13 cellular contexts compared by ENCODE assay signal in the genomic region with DNA sequence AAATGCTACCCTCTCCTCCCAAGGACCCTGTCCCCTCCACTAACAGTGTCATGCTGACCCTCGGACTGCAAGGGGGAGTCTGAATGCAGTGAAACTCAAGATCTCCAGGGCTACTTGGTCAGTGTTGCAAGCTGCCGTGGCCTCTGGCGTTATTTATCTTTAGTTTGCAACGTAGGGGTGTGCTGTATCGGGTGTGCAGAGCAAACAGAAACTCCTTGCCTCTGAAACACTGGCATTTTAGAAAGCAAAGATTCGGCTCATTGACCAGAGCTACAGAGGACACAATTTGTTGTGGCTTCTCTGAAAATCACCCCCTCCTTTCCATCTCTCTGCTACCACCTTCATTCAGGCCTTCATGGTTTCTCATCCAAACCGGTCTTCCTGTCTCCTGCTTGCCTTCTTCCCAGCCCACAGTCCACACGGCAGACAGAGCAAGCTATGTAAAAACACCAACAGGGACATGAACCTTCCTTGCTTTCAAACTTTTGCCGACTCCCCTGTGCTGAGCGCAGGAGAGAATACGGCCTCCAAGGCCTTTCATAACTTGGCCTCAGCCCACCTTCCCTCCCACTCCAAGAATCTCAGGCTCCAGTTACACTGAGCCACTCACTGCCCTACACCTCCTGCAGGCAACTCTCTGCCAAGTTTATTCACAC. TPM values are rescaled to one million over a fixed set of nuclear protein-coding genes. Genes with fewer than 3 reads are reported as not detected.
DNase-seq lines count a peak whose midpoint lies in the region; ATAC-seq and TF ChIP-seq lines count a peak whose summit lies in the region.
"Had no signal": no experiment of that assay in that cellular context is flagged by ENCODE, and none has a peak within 500 bp of the region (broad histone marks: within the 10 kb centered on the region; RNA-seq: fewer than 3 reads in every experiment).

No MANE protein-coding gene starts in this region.

- peaks cover 14% of the 10 kb centered on the region for H3K36me3 ChIP-seq in endodermal cell (ENCODE audit: control insufficient read depth, insufficient read depth, low read length)
- peaks cover 25% of the 10 kb centered on the region for H3K36me3 ChIP-seq in mesodermal cell (ENCODE audit: control insufficient read depth, insufficient read depth, low read length)
- no peaks in the 10 kb centered on the region for H3K36me3 ChIP-seq in thymus (ENCODE audit: control insufficient read depth, insufficient read depth)
- H3K36me3 ChIP-seq: HAP-1 had no signal

- H3K4me3 Mint-ChIP-seq in endodermal cell, result no peak overlapping the region
- H3K4me3 Mint-ChIP-seq in activated naive CD8-positive, alpha-beta T cell treated with anti-CD3 and anti-CD28 coated beads for 36 hours, result no peak overlapping the region
- H3K4me3 Mint-ChIP-seq: immature natural killer cell had no signal

- H3K36me3 Mint-ChIP-seq in endodermal cell (ENCODE audit: low read depth), result peaks cover 14% of the 10 kb centered on the region
- no peaks in the 10 kb centered on the region for H3K36me3 Mint-ChIP-seq in activated naive CD8-positive, alpha-beta T cell treated with anti-CD3 and anti-CD28 coated beads for 36 hours

- H3K9ac ChIP-seq in endodermal cell (ENCODE audit: extremely low read depth, low read length, poor library complexity, severe bottlenecking), result no peak overlapping the region

- H3K27me3 Mint-ChIP-seq in endodermal cell (ENCODE audit: insufficient read depth), result no peaks in the 10 kb centered on the region
- H3K27me3 Mint-ChIP-seq in activated naive CD8-positive, alpha-beta T cell treated with anti-CD3 and anti-CD28 coated beads for 36 hours, result peaks cover 4% of the 10 kb centered on the region

- no peaks in the 10 kb centered on the region for H3K9me3 Mint-ChIP-seq in endodermal cell
- H3K9me3 Mint-ChIP-seq in activated naive CD8-positive, alpha-beta T cell treated with anti-CD3 and anti-CD28 coated beads for 36 hours, result no peaks in the 10 kb centered on the region
- H3K9me3 Mint-ChIP-seq: immature natural killer cell had no signal

- TF ChIP-seq CTCF in endodermal cell (conservative IDR thresholded peaks at IDR 0.05), result peak; percentile 30

- DNase-seq in NCI-H2196 treated with DMSO at 0.1 percent for 48 hours (lab: John Stamatoyannopoulos, UW; ENCODE audit: unreplicated experiment), result peak; percentile 24
- peak; percentile 63 for DNase-seq in endodermal cell
- no peak for DNase-seq in activated naive CD8-positive, alpha-beta T cell treated with anti-CD3 and anti-CD28 coated beads for 36 hours
- no peak for DNase-seq in NCI-H2107 (lab: John Stamatoyannopoulos, UW)
- DNase-seq: activated effector memory CD4-positive, alpha-beta T cell treated with anti-CD3 and anti-CD28 coated beads, Interleukin-2, amount 50 U/mL, for 16 hours; immature natural killer cell; MM.1S; T-helper 1 cell had no signal

- peak overlapping the region; percentile 90 for H3K27ac Mint-ChIP-seq in endodermal cell
- no peak overlapping the region for H3K27ac Mint-ChIP-seq in activated naive CD8-positive, alpha-beta T cell treated with anti-CD3 and anti-CD28 coated beads for 36 hours
- H3K27ac Mint-ChIP-seq: immature natural killer cell had no signal

- no peak overlapping the region for H3K27ac ChIP-seq in endodermal cell (ENCODE audit: low read depth, low read length)
- peak overlapping the region; percentile 83 for H3K27ac ChIP-seq in mesodermal cell (ENCODE audit: low read depth, low read length, severe bottlenecking)
- H3K27ac ChIP-seq in thymus (ENCODE audit: low read depth), result peak overlapping the region; percentile 11

- peaks cover 38% of the 10 kb centered on the region for H3K4me1 Mint-ChIP-seq in endodermal cell
- H3K4me1 Mint-ChIP-seq in activated naive CD8-positive, alpha-beta T cell treated with anti-CD3 and anti-CD28 coated beads for 36 hours, result no peaks in the 10 kb centered on the region
- H3K4me1 Mint-ChIP-seq: immature natural killer cell had no signal

- H3K4me3 ChIP-seq in endodermal cell (ENCODE audit: low read length), result no peak overlapping the region
- no peak overlapping the region for H3K4me3 ChIP-seq in mesodermal cell (ENCODE audit: extremely low read depth, insufficient read depth, low read length, poor library complexity, severe bottlenecking)
- H3K4me3 ChIP-seq in thymus (ENCODE audit: low read length), result no peak overlapping the region
- H3K4me3 ChIP-seq: HAP-1 had no signal

- H3K9me3 ChIP-seq in endodermal cell (ENCODE audit: control insufficient read depth, low read length) (no peaks in the 10 kb centered on the region), mesodermal cell (ENCODE audit: control insufficient read depth, low read length) (no peaks in the 10 kb centered on the region), thymus (ENCODE audit: control insufficient read depth) (no peaks in the 10 kb centered on the region)
- H3K9me3 ChIP-seq: HAP-1 had no signal

- WGBS in endodermal cell (ENCODE audit: insufficient coverage in 1 of 2, insufficient read length in 1 of 2), 2 experiments, result 74% methylated on average over 11 of the region's 11 CpGs
- WGBS in mesodermal cell (ENCODE audit: insufficient coverage in 2 of 2), 2 experiments, result 61 to 65% methylated on average over 10 to 11 of the region's 11 CpGs
- WGBS in thymus, result 86% methylated on average over 11 of the region's 11 CpGs

- ATAC-seq in GM18520 (IDR thresholded peaks at IDR 0.05; ENCODE audit: unreplicated experiment), result no peak
- ATAC-seq in GM18907 (IDR thresholded peaks at IDR 0.05; ENCODE audit: unreplicated experiment), result no peak

- H3K4me1 ChIP-seq in endodermal cell (ENCODE audit: control insufficient read depth, insufficient read depth, low read length), result no peaks in the 10 kb centered on the region
- H3K4me1 ChIP-seq in mesodermal cell (ENCODE audit: control insufficient read depth, insufficient read depth, low read length, poor library complexity, severe bottlenecking), result peaks cover 45% of the 10 kb centered on the region
- no peaks in the 10 kb centered on the region for H3K4me1 ChIP-seq in thymus (ENCODE audit: control insufficient read depth, insufficient read depth, low read length)

- H3K27me3 ChIP-seq in endodermal cell (ENCODE audit: control insufficient read depth, insufficient read depth, low read length, poor library complexity, severe bottlenecking) (no peaks in the 10 kb centered on the region), thymus (ENCODE audit: control insufficient read depth, insufficient read depth) (no peaks in the 10 kb centered on the region)

RNA-seq across cellular contexts. Expression of a gene that starts 14.9 kb away (rescaled TPM):
- total RNA-seq in endodermal cell, result 10 to 100 TPM; 52.1 to 53.9 TPM
- polyA plus RNA-seq in endodermal cell (2013, experiment 1 of 2), result 11.2 TPM
- 11.4 TPM for polyA plus RNA-seq in endodermal cell (2013, experiment 2 of 2)
- polyA plus RNA-seq in mesodermal cell (2013, experiment 1 of 2), result 18.9 TPM
- 15.9 TPM for polyA plus RNA-seq in mesodermal cell (2013, experiment 2 of 2)
- polyA plus RNA-seq in thymus, result 5.9 TPM
- under 1 TPM; 0.04 to 0.06 TPM for total RNA-seq in activated naive CD8-positive, alpha-beta T cell treated with anti-CD3 and anti-CD28 coated beads for 36 hours

Comparison
In these comparisons a context has a peak if more than half of its experiments do, and no peak if none do; other contexts are left out.
1. DNase-seq: peak in NCI-H2196 treated with DMSO at 0.1 percent for 48 hours (single experiment) and endodermal cell (single experiment); none in activated naive CD8-positive, alpha-beta T cell treated with anti-CD3 and anti-CD28 coated beads for 36 hours (single experiment) and NCI-H2107 (single experiment).
2. RNA of a gene that starts 14.9 kb away (total RNA-seq): 52.1 to 53.9 TPM in endodermal cell; 0.04 to 0.06 TPM in activated naive CD8-positive, alpha-beta T cell treated with anti-CD3 and anti-CD28 coated beads for 36 hours; every median in the first group is over 10 times any median in the second.